8 cellular contexts compared by ENCODE assay signal in the genomic region with DNA sequence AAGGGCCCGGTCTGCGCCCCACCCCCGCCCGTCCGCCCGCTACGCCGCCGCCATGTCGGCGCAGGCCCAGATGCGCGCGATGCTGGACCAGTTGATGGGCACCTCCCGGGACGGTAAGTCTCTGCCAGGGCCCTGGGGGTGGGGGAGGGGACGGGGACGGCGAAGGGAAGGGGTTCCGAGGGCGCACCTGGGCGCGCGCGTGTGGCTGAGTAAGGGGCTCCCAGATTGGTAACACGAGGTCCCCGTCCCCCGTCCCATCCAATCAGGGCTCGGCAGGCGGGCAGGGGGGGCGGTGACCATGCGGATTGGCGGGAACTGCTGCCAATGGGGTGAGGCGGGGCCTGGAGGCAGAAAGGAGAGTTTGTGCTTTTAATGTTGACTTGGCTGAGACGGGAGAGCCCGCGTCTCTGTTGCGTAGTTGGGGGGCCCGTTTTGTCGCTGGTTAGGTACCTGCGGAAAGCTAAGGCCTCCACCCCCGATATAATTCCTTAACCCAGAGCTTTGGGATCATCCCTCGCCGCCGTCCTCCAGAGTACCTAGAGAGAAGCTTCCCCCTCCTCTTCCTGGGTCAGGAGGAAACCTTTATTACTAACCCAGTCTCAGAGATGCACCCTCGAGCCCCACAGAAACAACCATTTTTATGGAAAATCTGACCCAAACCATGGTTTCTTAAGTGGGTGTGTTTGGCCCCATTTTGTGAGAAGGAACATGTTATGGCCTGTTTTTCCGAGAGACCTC. TPM values are rescaled to one million over a fixed set of nuclear protein-coding genes. Genes with fewer than 3 reads are reported as not detected.
A peak's percentile ranks its signal among the peaks of the same experiment; 100 is the strongest.
DNase-seq lines count a peak whose midpoint lies in the region; ATAC-seq and TF ChIP-seq lines count a peak whose summit lies in the region.

No MANE protein-coding gene starts in this region.

- CTCF ChIA-PET in Calu3 (lab: Charles Lee) = no interaction called here

- H3K9me3 ChIP-seq in HUES48 (ENCODE audit: control insufficient read depth, insufficient read depth, low read length) (no peaks in the 10 kb centered on the region), endocrine pancreas (ENCODE audit: control insufficient read depth, low read length) (no peaks in the 10 kb centered on the region)

- DNase-seq in Calu3 (peak; percentile 98), NOMO-1 treated with dmso at 0.1 percent for 144 hours (lab: John Stamatoyannopoulos, UW; ENCODE audit: unreplicated experiment) (peak; percentile 67), mesenteric fat pad (ENCODE audit: low spot score) (peak; percentile 98)
- peak; percentile 94 for DNase-seq in activated CD8-positive, alpha-beta memory T cell treated with anti-CD3 and anti-CD28 coated beads, Interleukin-2, amount 50 U/mL, for 24 hours (ENCODE audit: extremely low read depth)
- peak; percentile 96 for DNase-seq in stimulated activated CD8-positive, alpha-beta memory T cell treated with anti-CD3 and anti-CD28 coated beads, Interleukin-12 subunit alpha, Interleukin-12 subunit beta, amount 100 ng/mL, for 4 hours (ENCODE audit: low read depth)

- H3K9ac ChIP-seq in HUES48 (ENCODE audit: low read depth, low read length) = peak overlapping the region; percentile 99
- H3K9ac ChIP-seq in endocrine pancreas (ENCODE audit: control insufficient read depth, insufficient read depth, low read length) = peak overlapping the region; percentile 97

- no peak for TF ChIP-seq CTCF in Calu3 (IDR thresholded peaks at IDR 0.05; ENCODE audit: unreplicated experiment)

- H3K4me3 Mint-ChIP-seq in Calu3 (ENCODE audit: low read depth, unreplicated experiment) = peak overlapping the region; percentile 91

- H3K27ac Mint-ChIP-seq in Calu3 (ENCODE audit: unreplicated experiment) = peak overlapping the region; percentile 84

- H3K4me1 ChIP-seq in HUES48 (ENCODE audit: control insufficient read depth, insufficient read depth, low read length) (peaks cover 19% of the 10 kb centered on the region), endocrine pancreas (ENCODE audit: control insufficient read depth, insufficient read depth, low read length) (peaks cover 18% of the 10 kb centered on the region)

- TSS peak; percentile 30 for BruUV-seq in Calu3 (replicated peaks; lab: Mats Ljungman, UMichigan)

- H3K4me3 ChIP-seq in HUES48 (ENCODE audit: low read depth, low read length) = peak overlapping the region; percentile 95
- peak overlapping the region; percentile 97 for H3K4me3 ChIP-seq in endocrine pancreas (ENCODE audit: control insufficient read depth, insufficient read depth, low read length)

- H3K4me1 Mint-ChIP-seq in Calu3 (ENCODE audit: low read depth, unreplicated experiment) = peaks cover 15% of the 10 kb centered on the region

- peak; percentile 59 for ATAC-seq in GM21390 (IDR thresholded peaks at IDR 0.05; ENCODE audit: unreplicated experiment)

- H3K27me3 Mint-ChIP-seq in Calu3 (ENCODE audit: unreplicated experiment) = no peaks in the 10 kb centered on the region

- H3K27me3 ChIP-seq in HUES48 (ENCODE audit: control insufficient read depth, insufficient read depth, low read length) (no peaks in the 10 kb centered on the region), endocrine pancreas (ENCODE audit: control insufficient read depth, insufficient read depth, low read length) (no peaks in the 10 kb centered on the region)

- intact Hi-C loops in Calu3 (cut with micrococcal nuclease; ENCODE audit: unreplicated experiment) = no loop called here

- no peaks in the 10 kb centered on the region for H3K9me3 Mint-ChIP-seq in Calu3 (ENCODE audit: low read depth, unreplicated experiment)

- peaks cover 17% of the 10 kb centered on the region for H3K36me3 ChIP-seq in HUES48 (ENCODE audit: control insufficient read depth, insufficient read depth, low read length)
- no peaks in the 10 kb centered on the region for H3K36me3 ChIP-seq in endocrine pancreas (ENCODE audit: control insufficient read depth, insufficient read depth, low read length)

- peak overlapping the region; percentile 99 for H3K27ac ChIP-seq in HUES48 (ENCODE audit: low read depth, low read length)

- peaks cover 49% of the 10 kb centered on the region for H3K36me3 Mint-ChIP-seq in Calu3 (ENCODE audit: insufficient read depth, unreplicated experiment)

RNA-seq across cellular contexts. Expression of gene LUC7L2, which starts 0.7 kb away (rescaled TPM):
- total RNA-seq in Calu3 (2022) = 85.7 and 88.8 TPM in 2 replicates
- 67.3 TPM for total RNA-seq in mesenteric fat pad

RNA-seq across cellular contexts. Expression of gene FMC1, which starts 19.2 kb away (rescaled TPM):
- total RNA-seq in Calu3 (2022) = 2.9 and 9.1 TPM in 2 replicates
- 9.9 TPM for total RNA-seq in mesenteric fat pad

Comparison
In these comparisons a context has a peak if more than half of its experiments do, and no peak if none do; other contexts are left out.
1. Peak in every context shown above with its lines: DNase-seq, ATAC-seq, H3K4me3 ChIP-seq and H3K27ac ChIP-seq.